In the genomic region with DNA sequence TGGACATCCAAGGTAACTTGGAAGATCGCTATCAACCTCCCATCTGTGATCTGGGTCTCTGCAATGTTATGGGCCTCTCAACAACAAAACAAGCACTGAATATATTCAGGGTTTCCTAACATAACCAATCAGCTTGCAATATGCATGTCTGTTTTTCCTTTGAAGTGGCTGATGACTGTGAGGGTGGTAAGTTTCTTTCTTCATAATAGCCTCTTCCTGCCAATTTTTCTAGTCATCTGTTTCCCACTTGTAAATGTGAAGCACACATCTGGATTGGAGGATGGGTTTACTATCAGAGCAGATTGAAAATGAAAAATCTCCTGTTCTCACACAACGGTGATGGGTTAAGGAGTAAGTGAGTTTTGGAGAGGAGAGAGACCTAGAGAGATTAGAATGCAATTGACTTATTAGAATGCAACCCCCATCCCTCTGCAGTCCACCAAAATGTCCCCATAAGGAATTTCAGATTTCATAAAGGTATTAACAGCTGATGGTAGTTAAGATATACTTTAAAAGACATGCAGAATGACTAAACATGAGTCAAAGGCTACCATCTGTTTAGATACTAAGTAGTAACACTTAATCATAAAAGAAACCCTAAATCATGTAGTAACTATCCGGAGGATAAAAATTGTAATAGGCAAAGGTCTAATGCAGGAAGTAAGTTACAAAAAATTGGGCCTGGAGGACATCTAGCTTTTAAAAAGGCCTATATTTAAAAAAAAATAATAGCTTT, we compare ENCODE assay signal across 10 cellular contexts. TPM values are rescaled to one million over a fixed set of nuclear protein-coding genes. Genes with fewer than 3 reads are reported as not detected.
DNase-seq lines count a peak whose midpoint lies in the region; ATAC-seq lines count a peak whose summit lies in the region.
"Had no signal": no experiment of that assay in that cellular context is flagged by ENCODE, and none has a peak within 500 bp of the region (broad histone marks: within the 10 kb centered on the region; RNA-seq: fewer than 3 reads in every experiment).

No MANE protein-coding gene starts in this region.

- ATAC-seq in HG02610 (IDR thresholded peaks at IDR 0.05; ENCODE audit: unreplicated experiment), result peak; percentile 81
- no peak for ATAC-seq in memory B cell (ENCODE audit: low read depth)

- CTCF ChIA-PET in CD4-positive, alpha-beta memory T cell (lab: Charles Lee; ENCODE audit: partially characterized antibody), result interaction anchor here (0.7 to 2.3 kb wide), 7 partner anchors 9 to 134 kb away, joined by 3 to 12 read pairs (median 3); no protein-coding TSS in a partner anchor

- H3K4me1 Mint-ChIP-seq in CD4-positive, alpha-beta memory T cell, result peaks cover 14 to 32% (median 21%) of the 10 kb centered on the region in 4 donors
- peaks cover 37% of the 10 kb centered on the region for H3K4me1 Mint-ChIP-seq in activated naive CD8-positive, alpha-beta T cell (ENCODE audit: low read depth)
- H3K4me1 Mint-ChIP-seq in memory B cell, result peaks cover 8% of the 10 kb centered on the region

- peaks cover 77 to 85% of the 10 kb centered on the region in 2 donors for H3K36me3 Mint-ChIP-seq in CD4-positive, alpha-beta memory T cell
- H3K36me3 Mint-ChIP-seq in activated naive CD8-positive, alpha-beta T cell, result peaks cover 45% of the 10 kb centered on the region
- H3K36me3 Mint-ChIP-seq in memory B cell, result peaks cover 56% of the 10 kb centered on the region

- peak overlapping the region; percentile 42 for H3K27ac ChIP-seq in CD4-positive, alpha-beta memory T cell (ENCODE audit: low read depth, low read length)
- H3K27ac ChIP-seq: ovary had no signal

- H3K36me3 ChIP-seq in CD4-positive, alpha-beta memory T cell (ENCODE audit: insufficient read depth, low read length), result peaks cover 61% of the 10 kb centered on the region
- H3K36me3 ChIP-seq: ovary had no signal

- H3K4me3 ChIP-seq in CD4-positive, alpha-beta memory T cell (ENCODE audit: low read length in 2 of 2), result no peak overlapping the region
- H3K4me3 ChIP-seq: ovary had no signal

- no peaks in the 10 kb centered on the region for H3K9me3 ChIP-seq in CD4-positive, alpha-beta memory T cell (ENCODE audit: control insufficient read depth in 1 of 2, low read length in 2 of 2)
- H3K9me3 ChIP-seq: ovary had no signal

- peaks cover 0 to 17% (median 2%) of the 10 kb centered on the region in 8 donors for H3K9me3 Mint-ChIP-seq in CD4-positive, alpha-beta memory T cell
- H3K9me3 Mint-ChIP-seq in activated naive CD8-positive, alpha-beta T cell (ENCODE audit: low read depth), result peaks cover 5% of the 10 kb centered on the region
- no peaks in the 10 kb centered on the region for H3K9me3 Mint-ChIP-seq in memory B cell

- DNase-seq in CD4-positive, alpha-beta memory T cell, result peak in 4 of 5 donors; percentile 53 to 65 (median 56)
- no peak for DNase-seq in memory B cell (ENCODE audit: low spot score in 2 of 2)
- DNase-seq in cerebellar cortex (ENCODE audit: low spot score), result no peak
- DNase-seq in superior temporal gyrus (ENCODE audit: extremely low spot score), result no peak
- DNase-seq in G401 (ENCODE audit: low spot score), result no peak
- DNase-seq in NCI-H187 (lab: John Stamatoyannopoulos, UW), result no peak
- DNase-seq: cerebellar nuclear complex, ovary had no signal

- POLR2A ChIA-PET in CD4-positive, alpha-beta memory T cell (lab: Charles Lee; ENCODE audit: partially characterized antibody), result interaction anchor here (0.6 to 1.0 kb wide), 3 partner anchors 12 to 134 kb away, joined by 3 to 4 read pairs (median 3); a partner anchor contains a TSS

- no peaks in the 10 kb centered on the region for H3K27me3 Mint-ChIP-seq in CD4-positive, alpha-beta memory T cell
- no peaks in the 10 kb centered on the region for H3K27me3 Mint-ChIP-seq in activated naive CD8-positive, alpha-beta T cell
- no peaks in the 10 kb centered on the region for H3K27me3 Mint-ChIP-seq in memory B cell

- no peaks in the 10 kb centered on the region for H3K27me3 ChIP-seq in CD4-positive, alpha-beta memory T cell (ENCODE audit: insufficient read depth, low read length)
- H3K27me3 ChIP-seq: ovary had no signal

- H3K4me3 Mint-ChIP-seq in CD4-positive, alpha-beta memory T cell, result peak overlapping the region in 7 of 8 donors; percentile 0 to 63 (median 49)
- peak overlapping the region; percentile 66 for H3K4me3 Mint-ChIP-seq in activated naive CD8-positive, alpha-beta T cell
- no peak overlapping the region for H3K4me3 Mint-ChIP-seq in memory B cell

- intact Hi-C loops in CD4-positive, alpha-beta memory T cell (cut with micrococcal nuclease), result loop anchor here (5.0 kb wide), 1 partner anchor 59 kb away; a partner anchor contains a TSS

- peaks cover 19% of the 10 kb centered on the region for H3K4me1 ChIP-seq in CD4-positive, alpha-beta memory T cell (ENCODE audit: insufficient read depth, low read length)

- in situ Hi-C loops in G401 (cut with HindIII; ENCODE audit: low sequenced_read_pairs), result no loop called here

- H3K27ac Mint-ChIP-seq in CD4-positive, alpha-beta memory T cell, result peak overlapping the region; percentile 54 to 94 (median 80)
- peak overlapping the region; percentile 94 for H3K27ac Mint-ChIP-seq in activated naive CD8-positive, alpha-beta T cell
- H3K27ac Mint-ChIP-seq in memory B cell, result peak overlapping the region; percentile 39

RNA-seq across cellular contexts. Expression of a gene that starts 58.4 kb away (rescaled TPM):
- 10 to 100 TPM; 13.9 to 14.5 TPM for total RNA-seq in CD4-positive, alpha-beta memory T cell
- 10 to 100 TPM; 13.3 to 14.1 TPM for polyA plus RNA-seq in CD4-positive, alpha-beta memory T cell
- 28.8 and 29.8 TPM in 2 replicates for total RNA-seq in G401 (2014; rRNA removed; shearing (Covaris generic))

Comparison
In these comparisons a context has a peak if more than half of its experiments do, and no peak if none do; other contexts are left out.
1. DNase-seq: peak in CD4-positive, alpha-beta memory T cell (4 of 5); none in memory B cell (0 of 2), cerebellar cortex (single experiment), superior temporal gyrus (single experiment), G401 (single experiment) and NCI-H187 (0 of 2).
2. H3K27ac Mint-ChIP-seq: peak in every context shown above with its lines; median percentile 94 in activated naive CD8-positive, alpha-beta T cell; 80 in CD4-positive, alpha-beta memory T cell; 39 in memory B cell.